ENCODE assay signal across 8 cellular contexts in genomic region chr11:125568970-125569912, GRCh38. TPM values are rescaled to one million over a fixed set of nuclear protein-coding genes. Genes with fewer than 3 reads are reported as not detected.
A peak's percentile ranks its signal among the peaks of the same experiment; 100 is the strongest.
DNase-seq lines count a peak whose midpoint lies in the region; ATAC-seq and TF ChIP-seq lines count a peak whose summit lies in the region.

EI24 (plus strand) TSS chr11:125569477; CDS start chr11:125572528, 3,051 bp downstream.

- intact Hi-C loops in cardiac septum (cut with DNase I), result no loop called here

- peak within 1 kb of the TSS; percentile 91 for H3K27ac Mint-ChIP-seq in type B pancreatic cell

- H3K9me3 Mint-ChIP-seq in type B pancreatic cell, result no peaks in the 10 kb centered on the region

- no peaks in the 10 kb centered on the region for H3K27me3 Mint-ChIP-seq in type B pancreatic cell

- peaks cover 19% of the 10 kb centered on the region for H3K36me3 ChIP-seq in adipocyte (ENCODE audit: control insufficient read depth, insufficient read depth, low read length, severe bottlenecking)

- peak within 1 kb of the TSS; percentile 98 for H3K9ac ChIP-seq in adipocyte (ENCODE audit: low read length)

- TF ChIP-seq CTCF in GM12874 (IDR thresholded peaks at IDR 0.05; ENCODE audit: insufficient read depth, low read depth, low read length) (peak; percentile 76), type B pancreatic cell (conservative IDR thresholded peaks at IDR 0.05) (peak; percentile 87)

- peaks cover 14% of the 10 kb centered on the region for H3K4me1 Mint-ChIP-seq in type B pancreatic cell (ENCODE audit: unreplicated experiment)

- ATAC-seq in HG02759 (IDR thresholded peaks at IDR 0.05; ENCODE audit: unreplicated experiment), result peak; percentile 98

- peak within 1 kb of the TSS; percentile 98 for H3K4me3 ChIP-seq in adipocyte (ENCODE audit: low read length)

- H3K4me3 Mint-ChIP-seq in type B pancreatic cell, result peak within 1 kb of the TSS; percentile 95

- H3K27me3 ChIP-seq in adipocyte (replicated peaks; ENCODE audit: control insufficient read depth, insufficient read depth, low read length), result no peaks in the 10 kb centered on the region

- no peaks in the 10 kb centered on the region for H3K9me3 ChIP-seq in adipocyte (ENCODE audit: control insufficient read depth, low read length)

- DNase-seq in NCI-H128 (lab: John Stamatoyannopoulos, UW; ENCODE audit: unreplicated experiment) (peak; percentile 64), SW480 (ENCODE audit: low spot score) (peak; percentile 89), adipocyte (ENCODE audit: low read depth) (peak; percentile 98), cardiac septum (ENCODE audit: low spot score) (peak; percentile 93), pons (ENCODE audit: low spot score) (peak; percentile 83), type B pancreatic cell (ENCODE audit: extremely low spot score, unreplicated experiment) (peak; percentile 95)

- H3K36me3 Mint-ChIP-seq in type B pancreatic cell, result peaks cover 5% of the 10 kb centered on the region

- peaks cover 20% of the 10 kb centered on the region for H3K4me1 ChIP-seq in adipocyte (ENCODE audit: control insufficient read depth, insufficient read depth, low read length)

RNA-seq across cellular contexts. Expression of gene EI24, which starts in this region (rescaled TPM):
- total RNA-seq in cardiac septum (43.3 TPM), type B pancreatic cell (ENCODE audit: low replicate concordance) (102 and 114 TPM in 2 replicates)

Comparison
In these comparisons a context has a peak if more than half of its experiments do, and no peak if none do; other contexts are left out.
1. Peak in every context shown above with its lines: DNase-seq, ATAC-seq and H3K4me3 ChIP-seq.